32 cellular contexts compared by ENCODE assay signal in the genomic region with DNA sequence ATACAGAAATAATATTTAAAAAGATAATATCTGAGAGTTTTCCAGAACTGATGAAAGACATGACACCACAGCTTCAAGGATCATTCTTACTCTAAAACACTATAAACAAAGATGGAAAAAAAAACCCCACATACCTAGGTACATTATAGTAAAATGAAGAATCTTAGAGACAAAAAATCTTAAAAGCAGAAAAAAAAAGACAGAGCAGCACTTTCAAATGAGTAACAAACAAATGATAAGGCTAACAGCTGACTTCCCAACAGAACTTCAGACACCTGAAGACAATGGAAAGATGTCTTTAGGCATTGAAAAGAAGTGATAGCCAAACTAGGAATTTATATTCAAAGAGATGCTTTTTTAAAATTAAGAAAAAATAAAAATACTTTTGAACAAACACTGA. TPM values are rescaled to one million over a fixed set of nuclear protein-coding genes. Genes with fewer than 3 reads are reported as not detected.
"Had no signal": no experiment of that assay in that cellular context is flagged by ENCODE, and none has a peak within 500 bp of the region (broad histone marks: within the 10 kb centered on the region; RNA-seq: fewer than 3 reads in every experiment).

No MANE protein-coding gene starts in this region.

- H3K4me1 Mint-ChIP-seq: immature natural killer cell, naive B cell, natural killer cell, nephron progenitor cell, neural progenitor cell had no signal

- H3K9me3 ChIP-seq: neutrophil, testis, thyroid gland, upper lobe of left lung, vagina had no signal

- H3K27me3 ChIP-seq: left lung, neutrophil, right atrium auricular region, stomach, testis, thyroid gland, transverse colon, upper lobe of left lung, vagina had no signal

- H3K4me3 ChIP-seq: left lung, lower lobe of right lung, neural progenitor cell, right atrium auricular region, skin epidermis, stomach, testis, thyroid gland, transverse colon, upper lobe of left lung, vagina had no signal

- H3K27ac ChIP-seq: left lung, lower lobe of right lung, neural progenitor cell, neutrophil, right atrium auricular region, skin epidermis, stomach, testis, thyroid gland, transverse colon, vagina had no signal

- H2AFZ ChIP-seq: neural progenitor cell had no signal

- H3K27me3 Mint-ChIP-seq: naive B cell; progenitor cell of endocrine pancreas; stimulated activated naive B cell treated with anti-CD40 and anti-IgM and Interleukin-4, amounts not matched to agents 10 μg/mL and 1 μg/mL and 100 μg/mL, for 72 hours had no signal

- H3K36me3 Mint-ChIP-seq: naive B cell; natural killer cell; stimulated activated naive B cell treated with anti-CD40 and anti-IgM and Interleukin-4, amounts not matched to agents 10 μg/mL and 1 μg/mL and 100 μg/mL, for 72 hours had no signal

- H3K36me3 ChIP-seq: left lung, lower lobe of right lung, neural progenitor cell, neutrophil, right atrium auricular region, stomach, thyroid gland, transverse colon, upper lobe of left lung, vagina had no signal

- H3K4me3 Mint-ChIP-seq: immature natural killer cell; naive B cell; natural killer cell; nephron progenitor cell; neural progenitor cell; stimulated activated naive B cell treated with anti-CD40 and anti-IgM and Interleukin-4, amounts not matched to agents 10 μg/mL and 1 μg/mL and 100 μg/mL, for 72 hours had no signal

- H3K4me1 ChIP-seq: left lung, lower lobe of right lung, neural progenitor cell, right atrium auricular region, stomach, testis, thyroid gland, transverse colon, vagina had no signal

- H3K4me2 ChIP-seq: neural progenitor cell had no signal

- DNase-seq: hypothalamus; immature natural killer cell; kidney; left colon; left lung; lower lobe of right lung; mammary epithelial cell; mesenchymal stem cell; naive B cell; natural killer cell; nephron progenitor cell; occipital lobe; stimulated activated CD4-positive, alpha-beta T cell treated with anti-CD3 and anti-CD28 coated beads, Interleukin-12 subunit alpha, Interleukin-12 subunit beta, amount 100 ng/mL, for 4 hours; stimulated activated CD4-positive, alpha-beta T cell treated with anti-CD3 and anti-CD28 coated beads, Interleukin-15, amount 100 ng/mL, for 24 hours; stimulated activated CD4-positive, alpha-beta T cell treated with anti-CD3 and anti-CD28 coated beads, Interleukin-2, amount 100 ng/mL, for 24 hours; stimulated activated CD4-positive, alpha-beta T cell treated with anti-CD3 and anti-CD28 coated beads, Interleukin-4, amount 100 ng/mL, for 1 hour; stimulated activated naive B cell treated with anti-CD40 and anti-IgM and Interleukin-4, amounts not matched to agents 10 μg/mL and 1 μg/mL and 100 μg/mL, for 72 hours; stimulated activated naive CD8-positive, alpha-beta T cell treated with anti-CD3 and anti-CD28 coated beads, Interleukin-15, Interleukin-2, amounts not matched to agents 100 U/mL and 50 U/mL, for 24 hours; stomach; testis; thyroid gland; transverse colon; upper lobe of left lung had no signal

- FAIRE-seq: islet of Langerhans had no signal

- H3K27ac Mint-ChIP-seq: immature natural killer cell; naive B cell; natural killer cell; nephron progenitor cell; neural progenitor cell; progenitor cell of endocrine pancreas; stimulated activated naive B cell treated with anti-CD40 and anti-IgM and Interleukin-4, amounts not matched to agents 10 μg/mL and 1 μg/mL and 100 μg/mL, for 72 hours had no signal

- H3K9ac ChIP-seq: neural progenitor cell had no signal

- ATAC-seq: left colon; left lung; lower lobe of right lung; natural killer cell; sciatic nerve; stimulated activated naive B cell treated with anti-CD40 and anti-IgM and Interleukin-4, amounts not matched to agents 10 μg/mL and 1 μg/mL and 100 μg/mL, for 72 hours; stimulated activated naive CD8-positive, alpha-beta T cell treated with anti-CD3 and anti-CD28 coated beads, Interleukin-15, Interleukin-2, amounts not matched to agents 100 U/mL and 50 U/mL, for 24 hours had no signal

RNA-seq across cellular contexts. Expression of a gene that starts 21.2 kb away (rescaled TPM):
- total RNA-seq: mammary epithelial cell, pulmonary artery endothelial cell had no signal
